ENCODE assay signal across 8 cellular contexts in the genomic region with DNA sequence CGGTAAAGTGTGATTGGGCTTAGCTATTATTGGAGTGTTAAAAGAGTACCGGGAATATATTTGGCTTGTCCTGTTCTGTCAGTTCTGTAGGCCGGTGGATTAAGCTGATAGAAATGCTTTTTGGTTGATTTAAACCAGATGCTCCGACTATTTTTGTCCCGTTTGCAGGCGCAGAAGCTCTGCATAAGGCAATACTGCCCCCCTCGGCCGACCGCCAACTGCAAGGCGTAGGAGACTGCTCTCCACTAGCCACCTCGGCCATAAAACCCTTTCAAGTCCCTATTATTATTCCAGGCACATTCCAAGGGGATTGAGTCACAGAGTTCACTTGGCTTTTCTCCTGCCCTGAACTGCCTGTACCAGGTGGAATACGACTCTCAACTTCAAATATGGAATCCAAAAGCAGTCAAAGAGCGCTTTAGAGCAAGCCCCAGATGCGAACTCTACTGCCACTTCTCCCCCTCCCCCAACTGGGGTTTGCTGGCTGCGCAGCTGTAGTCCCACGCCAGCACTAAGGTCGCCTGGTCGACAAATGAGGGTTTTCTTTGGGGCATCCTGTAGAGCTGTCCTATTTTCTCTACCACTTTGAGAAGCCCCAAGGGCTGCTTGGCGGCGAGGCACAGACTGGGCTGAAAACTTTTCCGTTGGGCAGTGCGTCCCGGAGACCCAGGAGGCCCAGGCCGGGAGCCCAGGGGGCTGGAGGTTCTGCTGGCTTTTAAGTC.
DNase-seq lines count a peak whose midpoint lies in the region; ATAC-seq and TF ChIP-seq lines count a peak whose summit lies in the region.

No MANE protein-coding gene starts in this region.

- peaks cover 40% of the 10 kb centered on the region for H3K4me1 Mint-ChIP-seq in activated T-helper 2 cell treated with anti-CD3 and anti-CD28 coated beads, Interferon-gamma antibody, Interleukin-2, Interleukin-4, amounts not matched to agents 10 μg/mL and 5 μg/mL and 100 μg/mL, durations not matched to agents 14 hours and 24 hours and 36 hours (ENCODE audit: low read depth)
- H3K4me1 Mint-ChIP-seq in natural killer cell = peaks cover 22 to 27% of the 10 kb centered on the region in 2 donors

- peaks cover 43% of the 10 kb centered on the region for H3K4me1 ChIP-seq in Panc1 (ENCODE audit: control insufficient read depth, insufficient read depth, low read length)

- peaks cover 6% of the 10 kb centered on the region for H3K27me3 Mint-ChIP-seq in activated T-helper 2 cell treated with anti-CD3 and anti-CD28 coated beads, Interferon-gamma antibody, Interleukin-2, Interleukin-4, amounts not matched to agents 10 μg/mL and 5 μg/mL and 100 μg/mL, durations not matched to agents 14 hours and 24 hours and 36 hours (ENCODE audit: low read depth)
- H3K27me3 Mint-ChIP-seq in natural killer cell (ENCODE audit: low read depth in 2 of 2) = peaks cover 5 to 8% of the 10 kb centered on the region in 2 donors

- BruUV-seq in Panc1 (replicated peaks; lab: Mats Ljungman, UMichigan) = TSS peak; percentile 95

- intact Hi-C loops in Panc1 (cut with micrococcal nuclease; ENCODE audit: unreplicated experiment) (loop anchor here (1.0 to 5.0 kb wide), 4 partner anchors 83 to 412 kb away; no protein-coding TSS in a partner anchor), natural killer cell (cut with micrococcal nuclease) (loop anchor here (1.0 kb wide), 2 partner anchors 412 to 463 kb away; no protein-coding TSS in a partner anchor)
- intact Hi-C loops in activated T-helper 2 cell treated with anti-CD3 and anti-CD28 coated beads, Interferon-gamma antibody, Interleukin-2, Interleukin-4, amounts not matched to agents 10 μg/mL and 5 μg/mL and 100 μg/mL, durations not matched to agents 14 hours and 24 hours and 36 hours (cut with micrococcal nuclease) = loop anchor here (1.0 to 10.0 kb wide), 10 partner anchors 38 to 463 kb away; a partner anchor contains a TSS

- ATAC-seq in GM21723 (IDR thresholded peaks at IDR 0.05; ENCODE audit: unreplicated experiment) = peak; percentile 58
- peak; percentile 83 for ATAC-seq in Panc1
- ATAC-seq in natural killer cell = peak; percentile 76 to 85 (median 83)

- H3K9me3 ChIP-seq in Panc1 (ENCODE audit: control insufficient read depth, insufficient read depth, low read depth, low read length) = no peaks in the 10 kb centered on the region

- in situ Hi-C loops in KBM-7 (cut with MboI; ENCODE audit: low pct_unique_long_range_greater_than_20kb, low sequenced_read_pairs) = no loop called here
- in situ Hi-C loops in Panc1 (cut with HindIII; ENCODE audit: low pct_unique_long_range_greater_than_20kb, low sequenced_read_pairs) = no loop called here

- H3K9me3 Mint-ChIP-seq in activated T-helper 2 cell treated with anti-CD3 and anti-CD28 coated beads, Interferon-gamma antibody, Interleukin-2, Interleukin-4, amounts not matched to agents 10 μg/mL and 5 μg/mL and 100 μg/mL, durations not matched to agents 14 hours and 24 hours and 36 hours = no peaks in the 10 kb centered on the region
- no peaks in the 10 kb centered on the region for H3K9me3 Mint-ChIP-seq in natural killer cell

- no peaks in the 10 kb centered on the region for H3K36me3 Mint-ChIP-seq in activated T-helper 2 cell treated with anti-CD3 and anti-CD28 coated beads, Interferon-gamma antibody, Interleukin-2, Interleukin-4, amounts not matched to agents 10 μg/mL and 5 μg/mL and 100 μg/mL, durations not matched to agents 14 hours and 24 hours and 36 hours (ENCODE audit: low read depth)
- H3K36me3 Mint-ChIP-seq in natural killer cell = no peaks in the 10 kb centered on the region

- peak overlapping the region; percentile 72 to 88 for H3K4me3 ChIP-seq in Panc1 (ENCODE audit: low read depth in 2 of 2, low read length in 2 of 2)

- TF ChIP-seq CTCF in Panc1 (IDR thresholded peaks at IDR 0.05) = peak; percentile 95
- TF ChIP-seq CTCF in natural killer cell (IDR thresholded peaks at IDR 0.05) = peak; percentile 70

- CTCF ChIA-PET in Panc1 (lab: Charles Lee) = interaction anchor here (0.5 to 1.4 kb wide), 5 partner anchors 13 to 463 kb away, joined by 3 to 8 read pairs (median 4); no protein-coding TSS in a partner anchor

- peak overlapping the region; percentile 90 for H3K4me3 Mint-ChIP-seq in activated T-helper 2 cell treated with anti-CD3 and anti-CD28 coated beads, Interferon-gamma antibody, Interleukin-2, Interleukin-4, amounts not matched to agents 10 μg/mL and 5 μg/mL and 100 μg/mL, durations not matched to agents 14 hours and 24 hours and 36 hours (ENCODE audit: low read depth)
- H3K4me3 Mint-ChIP-seq in natural killer cell = peak overlapping the region; percentile 99

- H3K36me3 ChIP-seq in Panc1 (ENCODE audit: control insufficient read depth, insufficient read depth, low read length) = no peaks in the 10 kb centered on the region

- POLR2A ChIA-PET in Panc1 (lab: Charles Lee) = interaction anchor here (0.5 to 1.5 kb wide), 5 partner anchors 19 to 369 kb away, joined by 3 to 5 read pairs (median 3); no protein-coding TSS in a partner anchor

- DNase-seq in DMS79 (lab: John Stamatoyannopoulos, UW) = peak; percentile 79
- DNase-seq in KBM-7 = peak; percentile 93
- peak; percentile 97 for DNase-seq in Panc1 (ENCODE audit: low read depth, low spot score)
- peak; percentile 72 for DNase-seq in activated T-helper 2 cell treated with anti-CD3 and anti-CD28 coated beads, Interferon-gamma antibody, Interleukin-2, Interleukin-4, amounts not matched to agents 10 μg/mL and 5 μg/mL and 100 μg/mL, durations not matched to agents 14 hours and 24 hours and 36 hours (ENCODE audit: low spot score)
- peak; percentile 98 for DNase-seq in fibroblast of peridontal ligament (ENCODE audit: extremely low read depth)
- peak; percentile 60 for DNase-seq in natural killer cell
- peak; percentile 55 to 87 (median 65) for DNase-seq in stimulated activated naive CD4-positive, alpha-beta T cell (lab: John Stamatoyannopoulos, UW)

- H3K27ac ChIP-seq in Panc1 (ENCODE audit: low read length) = peak overlapping the region; percentile 99

- no peaks in the 10 kb centered on the region for H3K27me3 ChIP-seq in Panc1 (ENCODE audit: control insufficient read depth, insufficient read depth, low read length)

- peak overlapping the region; percentile 92 for H3K27ac Mint-ChIP-seq in activated T-helper 2 cell treated with anti-CD3 and anti-CD28 coated beads, Interferon-gamma antibody, Interleukin-2, Interleukin-4, amounts not matched to agents 10 μg/mL and 5 μg/mL and 100 μg/mL, durations not matched to agents 14 hours and 24 hours and 36 hours
- H3K27ac Mint-ChIP-seq in natural killer cell = peak overlapping the region; percentile 14 to 53

Comparison
In these comparisons a context has a peak if more than half of its experiments do, and no peak if none do; other contexts are left out.
1. Peak in every context shown above with its lines: DNase-seq, ATAC-seq, H3K4me3 ChIP-seq and H3K27ac ChIP-seq.